1 cellular context compared by ENCODE assay signal in genomic region chr13:39760521-39760920, GRCh38.
A peak's percentile ranks its signal among the peaks of the same experiment; 100 is the strongest.
TF ChIP-seq lines count a peak whose summit lies in the region.

No MANE protein-coding gene starts in this region.

TF ChIP-seq in GM12878, 131 proteins besides CTCF, POLR2A, EP300 and RAD21 (continued from another document and continues in another):
- TF ChIP-seq IRF5 (IDR thresholded peaks at IDR 0.05; ENCODE audit: borderline replicate concordance) = no peak
- no peak for TF ChIP-seq USF1 (IDR thresholded peaks at IDR 0.05; ENCODE audit: borderline replicate concordance, extremely low read length, insufficient read depth, low read depth, low read length)
- no peak for TF ChIP-seq FOS (IDR thresholded peaks at IDR 0.05; ENCODE audit: borderline replicate concordance, extremely low read depth, insufficient read length)
- TF ChIP-seq IRF3 (IDR thresholded peaks at IDR 0.05) = no peak
- no peak for TF ChIP-seq ETV6 (conservative IDR thresholded peaks at IDR 0.05 in 1 of 2, IDR thresholded peaks at IDR 0.05 in 1 of 2; ENCODE audit: borderline replicate concordance in 1 of 2, low read depth in 1 of 2)
- no peak for TF ChIP-seq E2F8 (IDR thresholded peaks at IDR 0.05; ENCODE audit: low read depth, partially characterized antibody)
- TF ChIP-seq BHLHE40 (IDR thresholded peaks at IDR 0.05; ENCODE audit: borderline replicate concordance in 1 of 2, low read depth in 2 of 2, low read length in 1 of 2) = peak; percentile 56 to 61; a peak in 2 of 4 replicates
- no peak for TF ChIP-seq MTA3 (IDR thresholded peaks at IDR 0.05; ENCODE audit: borderline replicate concordance, low read length)
- TF ChIP-seq YBX1 (IDR thresholded peaks at IDR 0.05) = no peak
- no peak for TF ChIP-seq HDAC2 (IDR thresholded peaks at IDR 0.05)
- TF ChIP-seq NFIC (IDR thresholded peaks at IDR 0.05; ENCODE audit: low read depth, low read length) = no peak
- TF ChIP-seq CEBPB (IDR thresholded peaks at IDR 0.05; ENCODE audit: borderline replicate concordance in 1 of 2, low read depth in 2 of 2, low read length in 2 of 2) = no peak
- TF ChIP-seq PAX8 (IDR thresholded peaks at IDR 0.05) = no peak
- TF ChIP-seq BACH1 (IDR thresholded peaks at IDR 0.05; ENCODE audit: borderline replicate concordance) = peak; percentile 24; the same call in 1 of the 2 replicates
- TF ChIP-seq FOXK2 (IDR thresholded peaks at IDR 0.05) = no peak
- no peak for TF ChIP-seq ZBTB11 (CRISPR knock-in tag; IDR thresholded peaks at IDR 0.05)
- no peak for TF ChIP-seq MYB (IDR thresholded peaks at IDR 0.05; ENCODE audit: borderline replicate concordance, low read depth, low read length)
- TF ChIP-seq PKNOX1 (IDR thresholded peaks at IDR 0.05) = no peak
- no peak for TF ChIP-seq PBX3 (IDR thresholded peaks at IDR 0.05; ENCODE audit: insufficient replicate concordance, low read depth, low read length)
- no peak for TF ChIP-seq ZNF384 (IDR thresholded peaks at IDR 0.05; ENCODE audit: borderline replicate concordance, low read depth, low read length)
- TF ChIP-seq E2F4 (IDR thresholded peaks at IDR 0.05; ENCODE audit: low read depth, low read length) = no peak
- TF ChIP-seq RELA (IDR thresholded peaks at IDR 0.05; ENCODE audit: borderline replicate concordance, partially characterized antibody) = no peak
- no peak for TF ChIP-seq JUNB (IDR thresholded peaks at IDR 0.05)
- TF ChIP-seq POLR2AphosphoS2 (IDR thresholded peaks at IDR 0.05; ENCODE audit: low read depth, low read length) = no peak
- peak; percentile 53; the same call in 1 of the 2 replicates for TF ChIP-seq RELB (IDR thresholded peaks at IDR 0.05; ENCODE audit: low read depth)
- TF ChIP-seq ZZZ3 (IDR thresholded peaks at IDR 0.05; ENCODE audit: control insufficient read depth, insufficient read length, low read depth) = no peak
- no peak for TF ChIP-seq KLF5 (IDR thresholded peaks at IDR 0.05; ENCODE audit: partially characterized antibody)
- no peak for TF ChIP-seq BCL11A (IDR thresholded peaks at IDR 0.05; ENCODE audit: low read depth, low read length)
- no peak for TF ChIP-seq NRF1 (conservative IDR thresholded peaks at IDR 0.05; ENCODE audit: low read depth, low read length)
- TF ChIP-seq SPI1 (IDR thresholded peaks at IDR 0.05; ENCODE audit: borderline replicate concordance, insufficient read depth, low read depth, low read length) = no peak
- TF ChIP-seq BCL3 (IDR thresholded peaks at IDR 0.05; ENCODE audit: borderline replicate concordance, insufficient read depth, low read depth, low read length, poor library complexity, severe bottlenecking) = no peak
- no peak; the same call in 2 of the 3 replicates for TF ChIP-seq POU2F2 (IDR thresholded peaks at IDR 0.05; ENCODE audit: borderline replicate concordance, low read depth, low read length)
- TF ChIP-seq BMI1 (IDR thresholded peaks at IDR 0.05; ENCODE audit: borderline replicate concordance) = peak; percentile 24; the same call in 1 of the 2 replicates
- TF ChIP-seq REST (IDR thresholded peaks at IDR 0.05; ENCODE audit: low read depth, low read length) = no peak
- TF ChIP-seq ZNF622 (IDR thresholded peaks at IDR 0.05) = no peak
- no peak for TF ChIP-seq TCF12 (IDR thresholded peaks at IDR 0.05; ENCODE audit: low read depth, low read length)
- no peak for TF ChIP-seq NR2C1 (IDR thresholded peaks at IDR 0.05)
- no peak for TF ChIP-seq CREM (IDR thresholded peaks at IDR 0.05; ENCODE audit: low read depth)
- no peak for TF ChIP-seq NFYA (IDR thresholded peaks at IDR 0.05; ENCODE audit: borderline replicate concordance, low read depth, low read length)
- no peak for TF ChIP-seq HDGF (IDR thresholded peaks at IDR 0.05)
- TF ChIP-seq RFX5 (IDR thresholded peaks at IDR 0.05; ENCODE audit: low read depth, low read length) = no peak
- TF ChIP-seq EGR1 (IDR thresholded peaks at IDR 0.05; ENCODE audit: borderline replicate concordance in 1 of 2, low read depth in 2 of 2, low read length in 2 of 2) = no peak
